In the genomic region with DNA sequence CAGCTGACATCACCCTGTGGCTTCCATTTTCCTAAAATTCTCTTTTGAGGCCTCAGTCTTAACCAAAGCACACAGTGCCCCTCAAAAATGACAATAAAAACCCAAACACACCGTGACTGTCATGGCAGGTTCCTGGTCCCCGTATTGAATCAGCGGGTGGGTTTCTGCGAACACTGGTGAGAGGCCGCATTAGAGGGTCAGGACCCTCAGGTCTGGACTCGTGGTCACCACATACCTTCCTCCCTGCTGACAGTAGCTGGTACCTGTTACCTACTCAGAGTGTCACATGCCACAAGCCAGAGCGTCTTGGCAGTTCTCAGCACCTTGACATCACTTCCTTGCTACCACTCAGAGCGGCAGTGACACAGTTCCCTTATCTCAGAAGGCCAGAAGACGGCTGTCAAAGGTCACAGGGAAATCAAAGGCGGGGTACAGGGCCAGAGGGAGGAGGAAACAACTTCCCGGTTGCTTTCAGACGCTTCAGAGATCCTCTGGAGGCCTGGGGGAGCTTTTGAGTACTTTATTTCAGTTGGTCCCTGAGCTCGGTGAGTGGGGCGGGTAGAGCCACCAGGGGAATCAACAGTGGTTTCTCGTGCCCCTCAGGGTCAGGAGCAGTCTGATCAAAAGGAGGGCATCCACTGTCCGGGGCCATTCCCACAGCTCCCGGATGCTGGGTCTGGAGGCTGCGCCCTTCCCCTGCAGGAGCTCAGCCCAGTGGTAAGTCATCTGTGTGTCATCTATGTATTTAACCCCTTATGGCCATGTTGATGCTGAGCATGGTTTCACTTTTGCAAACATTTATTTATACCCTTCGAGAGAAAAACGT, we compare ENCODE assay signal across 1 cellular context.
A peak's percentile ranks its signal among the peaks of the same experiment; 100 is the strongest.
TF ChIP-seq lines count a peak whose summit lies in the region.

A gene (minus strand): TSS at position 281 of the 826 bp plus-strand sequence.
A gene with protein sequence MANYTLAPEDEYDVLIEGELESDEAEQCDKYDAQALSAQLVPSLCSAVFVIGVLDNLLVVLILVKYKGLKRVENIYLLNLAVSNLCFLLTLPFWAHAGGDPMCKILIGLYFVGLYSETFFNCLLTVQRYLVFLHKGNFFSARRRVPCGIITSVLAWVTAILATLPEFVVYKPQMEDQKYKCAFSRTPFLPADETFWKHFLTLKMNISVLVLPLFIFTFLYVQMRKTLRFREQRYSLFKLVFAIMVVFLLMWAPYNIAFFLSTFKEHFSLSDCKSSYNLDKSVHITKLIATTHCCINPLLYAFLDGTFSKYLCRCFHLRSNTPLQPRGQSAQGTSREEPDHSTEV (plus strand): TSS at position 474 of the 826 bp plus-strand sequence. CDS start 821 bp downstream, outside the sequence.

TF ChIP-seq in K562, 482 proteins besides CTCF, POLR2A, EP300 and RAD21 (continued from another document and continues in another):
- TF ChIP-seq, protein P1, sequence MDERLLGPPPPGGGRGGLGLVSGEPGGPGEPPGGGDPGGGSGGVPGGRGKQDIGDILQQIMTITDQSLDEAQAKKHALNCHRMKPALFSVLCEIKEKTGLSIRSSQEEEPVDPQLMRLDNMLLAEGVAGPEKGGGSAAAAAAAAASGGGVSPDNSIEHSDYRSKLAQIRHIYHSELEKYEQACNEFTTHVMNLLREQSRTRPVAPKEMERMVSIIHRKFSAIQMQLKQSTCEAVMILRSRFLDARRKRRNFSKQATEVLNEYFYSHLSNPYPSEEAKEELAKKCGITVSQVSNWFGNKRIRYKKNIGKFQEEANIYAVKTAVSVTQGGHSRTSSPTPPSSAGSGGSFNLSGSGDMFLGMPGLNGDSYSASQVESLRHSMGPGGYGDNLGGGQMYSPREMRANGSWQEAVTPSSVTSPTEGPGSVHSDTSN (CRISPR knock-in tag; IDR thresholded peaks at IDR 0.05; ENCODE audit: low read depth), result peak; percentile 27; the same call in 1 of the 2 replicates
- TF ChIP-seq, protein P1 (tag; conservative IDR thresholded peaks at IDR 0.05; ENCODE audit: low read depth), result peak; percentile 75
- peak; percentile 16 for TF ChIP-seq ZFP36 (IDR thresholded peaks at IDR 0.05; ENCODE audit: low read depth, low read length, partially characterized antibody)
- TF ChIP-seq NR2C1 (IDR thresholded peaks at IDR 0.05), result peak; percentile 96
- peak; percentile 98 for TF ChIP-seq NR2C1 (tag; IDR thresholded peaks at IDR 0.05)
- TF ChIP-seq RNF2 (IDR thresholded peaks at IDR 0.05), result peak; percentile 92
- TF ChIP-seq NR4A1 (CRISPR knock-in tag; IDR thresholded peaks at IDR 0.05), result no peak
- TF ChIP-seq NR4A1 (tag; IDR thresholded peaks at IDR 0.05), result peak; percentile 92
- peak; percentile 32; the same call in 1 of the 2 replicates for TF ChIP-seq SMARCA5 (IDR thresholded peaks at IDR 0.05)
- TF ChIP-seq, protein P2, sequence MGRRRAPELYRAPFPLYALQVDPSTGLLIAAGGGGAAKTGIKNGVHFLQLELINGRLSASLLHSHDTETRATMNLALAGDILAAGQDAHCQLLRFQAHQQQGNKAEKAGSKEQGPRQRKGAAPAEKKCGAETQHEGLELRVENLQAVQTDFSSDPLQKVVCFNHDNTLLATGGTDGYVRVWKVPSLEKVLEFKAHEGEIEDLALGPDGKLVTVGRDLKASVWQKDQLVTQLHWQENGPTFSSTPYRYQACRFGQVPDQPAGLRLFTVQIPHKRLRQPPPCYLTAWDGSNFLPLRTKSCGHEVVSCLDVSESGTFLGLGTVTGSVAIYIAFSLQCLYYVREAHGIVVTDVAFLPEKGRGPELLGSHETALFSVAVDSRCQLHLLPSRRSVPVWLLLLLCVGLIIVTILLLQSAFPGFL (CRISPR knock-in tag; IDR thresholded peaks at IDR 0.05), result no peak
- TF ChIP-seq NFXL1 (CRISPR knock-in tag; IDR thresholded peaks at IDR 0.05), result no peak
- TF ChIP-seq, protein P3, sequence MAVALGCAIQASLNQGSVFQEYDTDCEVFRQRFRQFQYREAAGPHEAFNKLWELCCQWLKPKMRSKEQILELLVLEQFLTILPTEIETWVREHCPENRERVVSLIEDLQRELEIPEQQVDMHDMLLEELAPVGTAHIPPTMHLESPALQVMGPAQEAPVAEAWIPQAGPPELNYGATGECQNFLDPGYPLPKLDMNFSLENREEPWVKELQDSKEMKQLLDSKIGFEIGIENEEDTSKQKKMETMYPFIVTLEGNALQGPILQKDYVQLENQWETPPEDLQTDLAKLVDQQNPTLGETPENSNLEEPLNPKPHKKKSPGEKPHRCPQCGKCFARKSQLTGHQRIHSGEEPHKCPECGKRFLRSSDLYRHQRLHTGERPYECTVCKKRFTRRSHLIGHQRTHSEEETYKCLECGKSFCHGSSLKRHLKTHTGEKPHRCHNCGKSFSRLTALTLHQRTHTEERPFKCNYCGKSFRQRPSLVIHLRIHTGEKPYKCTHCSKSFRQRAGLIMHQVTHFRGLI (CRISPR knock-in tag; IDR thresholded peaks at IDR 0.05), result peak; percentile 34; the same call in 1 of the 2 replicates
- peak; percentile 63; the same call in 1 of the 2 replicates for TF ChIP-seq ZNF41 (CRISPR knock-in tag; conservative IDR thresholded peaks at IDR 0.05)
- no peak for TF ChIP-seq NCOA4 (IDR thresholded peaks at IDR 0.05; ENCODE audit: partially characterized antibody)
- 0 out of 2 replicates have a peak, but pooled peaks have one; percentile 42 for TF ChIP-seq MYNN (IDR thresholded peaks at IDR 0.05)
- TF ChIP-seq MYNN (CRISPR knock-in tag; IDR thresholded peaks at IDR 0.05), result no peak
- peak; percentile 82 for TF ChIP-seq ESRRA (IDR thresholded peaks at IDR 0.05; ENCODE audit: borderline replicate concordance, low read depth)
- TF ChIP-seq BACH1 (tag; IDR thresholded peaks at IDR 0.05), result peak; percentile 71; the same call in 1 of the 2 replicates
- peak; percentile 91 for TF ChIP-seq RHOXF2B (CRISPR knock-in tag; conservative IDR thresholded peaks at IDR 0.05)
- TF ChIP-seq, protein P4, sequence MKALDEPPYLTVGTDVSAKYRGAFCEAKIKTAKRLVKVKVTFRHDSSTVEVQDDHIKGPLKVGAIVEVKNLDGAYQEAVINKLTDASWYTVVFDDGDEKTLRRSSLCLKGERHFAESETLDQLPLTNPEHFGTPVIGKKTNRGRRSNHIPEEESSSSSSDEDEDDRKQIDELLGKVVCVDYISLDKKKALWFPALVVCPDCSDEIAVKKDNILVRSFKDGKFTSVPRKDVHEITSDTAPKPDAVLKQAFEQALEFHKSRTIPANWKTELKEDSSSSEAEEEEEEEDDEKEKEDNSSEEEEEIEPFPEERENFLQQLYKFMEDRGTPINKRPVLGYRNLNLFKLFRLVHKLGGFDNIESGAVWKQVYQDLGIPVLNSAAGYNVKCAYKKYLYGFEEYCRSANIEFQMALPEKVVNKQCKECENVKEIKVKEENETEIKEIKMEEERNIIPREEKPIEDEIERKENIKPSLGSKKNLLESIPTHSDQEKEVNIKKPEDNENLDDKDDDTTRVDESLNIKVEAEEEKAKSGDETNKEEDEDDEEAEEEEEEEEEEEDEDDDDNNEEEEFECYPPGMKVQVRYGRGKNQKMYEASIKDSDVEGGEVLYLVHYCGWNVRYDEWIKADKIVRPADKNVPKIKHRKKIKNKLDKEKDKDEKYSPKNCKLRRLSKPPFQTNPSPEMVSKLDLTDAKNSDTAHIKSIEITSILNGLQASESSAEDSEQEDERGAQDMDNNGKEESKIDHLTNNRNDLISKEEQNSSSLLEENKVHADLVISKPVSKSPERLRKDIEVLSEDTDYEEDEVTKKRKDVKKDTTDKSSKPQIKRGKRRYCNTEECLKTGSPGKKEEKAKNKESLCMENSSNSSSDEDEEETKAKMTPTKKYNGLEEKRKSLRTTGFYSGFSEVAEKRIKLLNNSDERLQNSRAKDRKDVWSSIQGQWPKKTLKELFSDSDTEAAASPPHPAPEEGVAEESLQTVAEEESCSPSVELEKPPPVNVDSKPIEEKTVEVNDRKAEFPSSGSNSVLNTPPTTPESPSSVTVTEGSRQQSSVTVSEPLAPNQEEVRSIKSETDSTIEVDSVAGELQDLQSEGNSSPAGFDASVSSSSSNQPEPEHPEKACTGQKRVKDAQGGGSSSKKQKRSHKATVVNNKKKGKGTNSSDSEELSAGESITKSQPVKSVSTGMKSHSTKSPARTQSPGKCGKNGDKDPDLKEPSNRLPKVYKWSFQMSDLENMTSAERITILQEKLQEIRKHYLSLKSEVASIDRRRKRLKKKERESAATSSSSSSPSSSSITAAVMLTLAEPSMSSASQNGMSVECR (CRISPR knock-in tag; IDR thresholded peaks at IDR 0.05), result 0 out of 2 replicates have a peak, but pooled peaks have one; percentile 50
- TF ChIP-seq, protein P5, sequence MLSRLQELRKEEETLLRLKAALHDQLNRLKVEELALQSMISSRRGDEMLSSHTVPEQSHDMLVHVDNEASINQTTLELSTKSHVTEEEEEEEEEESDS (CRISPR knock-in tag; IDR thresholded peaks at IDR 0.05), result no peak
- TF ChIP-seq SMAD3 (CRISPR knock-in tag; conservative IDR thresholded peaks at IDR 0.05), result peak; percentile 90
- TF ChIP-seq SP1 (CRISPR knock-in tag; IDR thresholded peaks at IDR 0.05), result peak; percentile 50; the same call in 1 of the 2 replicates
- TF ChIP-seq ARID1B (IDR thresholded peaks at IDR 0.05), result peak; percentile 99
- peak; percentile 33; the same call in 1 of the 2 replicates for TF ChIP-seq ZKSCAN1 (IDR thresholded peaks at IDR 0.05; ENCODE audit: low read depth, low read length)
- TF ChIP-seq, protein P6, sequence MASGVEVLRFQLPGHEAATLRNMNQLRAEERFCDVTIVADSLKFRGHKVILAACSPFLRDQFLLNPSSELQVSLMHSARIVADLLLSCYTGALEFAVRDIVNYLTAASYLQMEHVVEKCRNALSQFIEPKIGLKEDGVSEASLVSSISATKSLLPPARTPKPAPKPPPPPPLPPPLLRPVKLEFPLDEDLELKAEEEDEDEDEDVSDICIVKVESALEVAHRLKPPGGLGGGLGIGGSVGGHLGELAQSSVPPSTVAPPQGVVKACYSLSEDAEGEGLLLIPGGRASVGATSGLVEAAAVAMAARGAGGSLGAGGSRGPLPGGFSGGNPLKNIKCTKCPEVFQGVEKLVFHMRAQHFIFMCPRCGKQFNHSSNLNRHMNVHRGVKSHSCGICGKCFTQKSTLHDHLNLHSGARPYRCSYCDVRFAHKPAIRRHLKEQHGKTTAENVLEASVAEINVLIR (CRISPR knock-in tag; IDR thresholded peaks at IDR 0.05), result peak; percentile 81
- peak; percentile 89 for TF ChIP-seq ELF1 (tag; IDR thresholded peaks at IDR 0.05)
- peak; percentile 78 for TF ChIP-seq FOXM1 (IDR thresholded peaks at IDR 0.05; ENCODE audit: low read depth)
- TF ChIP-seq FOXM1 (CRISPR knock-in tag; IDR thresholded peaks at IDR 0.05; ENCODE audit: low read depth), result 0 out of 2 replicates have a peak, but pooled peaks have one; percentile 26
- no peak for TF ChIP-seq CCAR2 (IDR thresholded peaks at IDR 0.05; ENCODE audit: low read depth, low read length)
- TF ChIP-seq NCOA6 (IDR thresholded peaks at IDR 0.05), result peak; percentile 36; the same call in 1 of the 2 replicates
- TF ChIP-seq, protein P7, sequence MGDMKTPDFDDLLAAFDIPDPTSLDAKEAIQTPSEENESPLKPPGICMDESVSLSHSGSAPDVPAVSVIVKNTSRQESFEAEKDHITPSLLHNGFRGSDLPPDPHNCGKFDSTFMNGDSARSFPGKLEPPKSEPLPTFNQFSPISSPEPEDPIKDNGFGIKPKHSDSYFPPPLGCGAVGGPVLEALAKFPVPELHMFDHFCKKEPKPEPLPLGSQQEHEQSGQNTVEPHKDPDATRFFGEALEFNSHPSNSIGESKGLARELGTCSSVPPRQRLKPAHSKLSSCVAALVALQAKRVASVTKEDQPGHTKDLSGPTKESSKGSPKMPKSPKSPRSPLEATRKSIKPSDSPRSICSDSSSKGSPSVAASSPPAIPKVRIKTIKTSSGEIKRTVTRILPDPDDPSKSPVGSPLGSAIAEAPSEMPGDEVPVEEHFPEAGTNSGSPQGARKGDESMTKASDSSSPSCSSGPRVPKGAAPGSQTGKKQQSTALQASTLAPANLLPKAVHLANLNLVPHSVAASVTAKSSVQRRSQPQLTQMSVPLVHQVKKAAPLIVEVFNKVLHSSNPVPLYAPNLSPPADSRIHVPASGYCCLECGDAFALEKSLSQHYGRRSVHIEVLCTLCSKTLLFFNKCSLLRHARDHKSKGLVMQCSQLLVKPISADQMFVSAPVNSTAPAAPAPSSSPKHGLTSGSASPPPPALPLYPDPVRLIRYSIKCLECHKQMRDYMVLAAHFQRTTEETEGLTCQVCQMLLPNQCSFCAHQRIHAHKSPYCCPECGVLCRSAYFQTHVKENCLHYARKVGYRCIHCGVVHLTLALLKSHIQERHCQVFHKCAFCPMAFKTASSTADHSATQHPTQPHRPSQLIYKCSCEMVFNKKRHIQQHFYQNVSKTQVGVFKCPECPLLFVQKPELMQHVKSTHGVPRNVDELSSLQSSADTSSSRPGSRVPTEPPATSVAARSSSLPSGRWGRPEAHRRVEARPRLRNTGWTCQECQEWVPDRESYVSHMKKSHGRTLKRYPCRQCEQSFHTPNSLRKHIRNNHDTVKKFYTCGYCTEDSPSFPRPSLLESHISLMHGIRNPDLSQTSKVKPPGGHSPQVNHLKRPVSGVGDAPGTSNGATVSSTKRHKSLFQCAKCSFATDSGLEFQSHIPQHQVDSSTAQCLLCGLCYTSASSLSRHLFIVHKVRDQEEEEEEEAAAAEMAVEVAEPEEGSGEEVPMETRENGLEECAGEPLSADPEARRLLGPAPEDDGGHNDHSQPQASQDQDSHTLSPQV (IDR thresholded peaks at IDR 0.05), result peak; percentile 99
- TF ChIP-seq, protein P8, sequence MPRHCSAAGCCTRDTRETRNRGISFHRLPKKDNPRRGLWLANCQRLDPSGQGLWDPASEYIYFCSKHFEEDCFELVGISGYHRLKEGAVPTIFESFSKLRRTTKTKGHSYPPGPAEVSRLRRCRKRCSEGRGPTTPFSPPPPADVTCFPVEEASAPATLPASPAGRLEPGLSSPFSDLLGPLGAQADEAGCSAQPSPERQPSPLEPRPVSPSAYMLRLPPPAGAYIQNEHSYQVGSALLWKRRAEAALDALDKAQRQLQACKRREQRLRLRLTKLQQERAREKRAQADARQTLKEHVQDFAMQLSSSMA (CRISPR knock-in tag; IDR thresholded peaks at IDR 0.05), result peak; percentile 80
- no peak for TF ChIP-seq CEBPB (tag; IDR thresholded peaks at IDR 0.05)
- TF ChIP-seq RCOR1 (IDR thresholded peaks at IDR 0.05; ENCODE audit: borderline replicate concordance in 1 of 2, low read depth in 2 of 2, low read length in 2 of 2), result peak; percentile 95 to 99
